Comparison of ENCODE assay signal across 8 cellular contexts in genomic region chr12:121794532-121795028, GRCh38. TPM values are rescaled to one million over a fixed set of nuclear protein-coding genes. Genes with fewer than 3 reads are reported as not detected.
DNase-seq lines count a peak whose midpoint lies in the region; ATAC-seq and TF ChIP-seq lines count a peak whose summit lies in the region.

No MANE protein-coding gene starts in this region.

- peak overlapping the region; percentile 91 for H3K4me2 ChIP-seq in HCT116 (ENCODE audit: low read length)

- H3K27ac ChIP-seq in HCT116 (ENCODE audit: low read depth, low read length), result peak overlapping the region; percentile 100

- CTCF ChIA-PET in HCT116 (lab: Charles Lee), result interaction anchor here (0.6 to 6.9 kb wide), 39 partner anchors 8 to 256 kb away, joined by 3 to 149 read pairs (median 5); partner anchors contain the start of genes CFAP251, HPD, PSMD9 and SETD1B
- CTCF ChIA-PET in activated CD4-positive, alpha-beta memory T cell treated with anti-CD3 and anti-CD28 coated beads, Interleukin-2, amount 10 ng/mL, durations not matched to agents 7 days and 5 days (lab: Charles Lee), result interaction anchor here (0.6 to 19.6 kb wide), 58 partner anchors 12 to 1501 kb away, joined by 3 to 683 read pairs (median 5); partner anchors contain the start of genes CFAP251, DIABLO, KDM2B and PSMD9

- H3K4me1 ChIP-seq in HCT116 (ENCODE audit: control insufficient read depth in 1 of 2, insufficient read depth in 2 of 2, low read length in 2 of 2), result peaks cover 60 to 91% of the 10 kb centered on the region in 2 experiments

- H3K79me2 ChIP-seq in HCT116 (ENCODE audit: insufficient read depth, low read length), result peaks cover 55% of the 10 kb centered on the region

- peak overlapping the region; percentile 92 for H3K4me3 Mint-ChIP-seq in activated CD4-positive, alpha-beta memory T cell treated with anti-CD3 and anti-CD28 coated beads, Interleukin-2, amount 10 ng/mL, durations not matched to agents 7 days and 5 days

- RAD21 ChIA-PET in HCT116 (lab: Charles Lee; ENCODE audit: low non-redundant PET in 1 of 2, low total read pairs in 2 of 2, uncharacterized antibody in 2 of 2, unreplicated experiment in 2 of 2), result interaction anchor here (0.7 to 4.2 kb wide), 14 partner anchors 10 to 94 kb away, joined by 3 to 26 read pairs (median 6); partner anchors contain the start of gene PSMD9 (in 2 of the 2)

- H3K4me3 ChIP-seq in AG10803 (ENCODE audit: low read length) (peak overlapping the region; percentile 31), HCT116 (replicated peaks in 1 of 2; ENCODE audit: low read depth in 1 of 2, low read length in 2 of 2) (peak overlapping the region; percentile 24 to 91), skeletal muscle cell (ENCODE audit: low read depth, low read length) (peak overlapping the region; percentile 23)

- H3K36me3 ChIP-seq in HCT116 (ENCODE audit: control insufficient read depth in 1 of 2, insufficient read depth in 2 of 2, low read length in 2 of 2), result 0 out of 4 replicates have a peak, but pooled peaks cover 0 to 5% of the 10 kb centered on the region in 2 experiments

- TF ChIP-seq CTCF in AG10803 (conservative IDR thresholded peaks at IDR 0.05; ENCODE audit: low read length) (no peak), HCT116 (IDR thresholded peaks at IDR 0.05 in 2 of 3, conservative IDR thresholded peaks at IDR 0.05 in 1 of 3; ENCODE audit: borderline replicate concordance in 1 of 3, insufficient read depth in 1 of 3, low read depth in 2 of 3, low read length in 2 of 3) (no peak)

- no peak for TF ChIP-seq POLR2A in HCT116 (IDR thresholded peaks at IDR 0.05; ENCODE audit: borderline replicate concordance, extremely low read depth, insufficient read depth, insufficient read length)

- peaks cover 54% of the 10 kb centered on the region for H3K36me3 Mint-ChIP-seq in activated CD4-positive, alpha-beta memory T cell treated with anti-CD3 and anti-CD28 coated beads, Interleukin-2, amount 10 ng/mL, durations not matched to agents 7 days and 5 days (ENCODE audit: low read depth)

- no peaks in the 10 kb centered on the region for H3K27me3 ChIP-seq in HCT116 (ENCODE audit: insufficient read depth, low read length)

- H3K4me1 Mint-ChIP-seq in activated CD4-positive, alpha-beta memory T cell treated with anti-CD3 and anti-CD28 coated beads, Interleukin-2, amount 10 ng/mL, durations not matched to agents 7 days and 5 days, result peaks cover 61% of the 10 kb centered on the region

- peak; percentile 9 for ATAC-seq in HCT116
- no peak for ATAC-seq in HG03439 (IDR thresholded peaks at IDR 0.05; ENCODE audit: unreplicated experiment)

- H4K20me1 ChIP-seq in HCT116 (ENCODE audit: insufficient read depth), result no peaks in the 10 kb centered on the region

- H3K9me3 ChIP-seq in HCT116 (ENCODE audit: control insufficient read depth in 1 of 2, insufficient read depth in 1 of 2, low read depth in 1 of 2, low read length in 2 of 2), result no peaks in the 10 kb centered on the region

- H3K27ac Mint-ChIP-seq in activated CD4-positive, alpha-beta memory T cell treated with anti-CD3 and anti-CD28 coated beads, Interleukin-2, amount 10 ng/mL, durations not matched to agents 7 days and 5 days, result peak overlapping the region; percentile 90

- H3K9me2 ChIP-seq in HCT116 (ENCODE audit: insufficient read depth), result no peaks in the 10 kb centered on the region

- no peaks in the 10 kb centered on the region for H3K27me3 Mint-ChIP-seq in activated CD4-positive, alpha-beta memory T cell treated with anti-CD3 and anti-CD28 coated beads, Interleukin-2, amount 10 ng/mL, durations not matched to agents 7 days and 5 days

- POLR2A ChIA-PET in HCT116 (lab: Charles Lee), result interaction anchor here (0.6 to 6.1 kb wide), 11 partner anchors 9 to 1503 kb away, joined by 3 to 38 read pairs (median 7); partner anchors contain the start of genes PSMD9 and RNU4-2
- POLR2A ChIA-PET in activated CD4-positive, alpha-beta memory T cell treated with anti-CD3 and anti-CD28 coated beads, Interleukin-2, amount 10 ng/mL, durations not matched to agents 7 days and 5 days (lab: Charles Lee), result interaction anchor here (0.6 to 32.8 kb wide), 16 partner anchors 6 to 502 kb away, joined by 3 to 1170 read pairs (median 4); partner anchors contain the start of genes ORAI1, PSMD9, RHOF and RNF34

- intact Hi-C loops in HCT116 (cut with micrococcal nuclease), result loop anchor here (1.0 to 2.0 kb wide), 6 partner anchors 8 to 97 kb away; partner anchors contain the start of gene PSMD9

- no peak overlapping the region for H2AFZ ChIP-seq in HCT116 (ENCODE audit: low read depth, low read length, poor library complexity, severe bottlenecking)

- no peaks in the 10 kb centered on the region for H3K9me3 Mint-ChIP-seq in activated CD4-positive, alpha-beta memory T cell treated with anti-CD3 and anti-CD28 coated beads, Interleukin-2, amount 10 ng/mL, durations not matched to agents 7 days and 5 days

- no TSS peak for BruUV-seq in HCT116 (replicated peaks; lab: Mats Ljungman, UMichigan)

- DNase-seq in AG10803 (ENCODE audit: low read depth) (no peak), HCT116 (ENCODE audit: low read depth, low spot score) (no peak), germinal center (ENCODE audit: low spot score) (peak; percentile 47), skeletal muscle cell (ENCODE audit: low read depth) (no peak), NCI-H2196 treated with DMSO at 0.1 percent for 48 hours (lab: John Stamatoyannopoulos, UW; ENCODE audit: unreplicated experiment) (no peak), DMS114 treated with DMSO at 0.1 percent for 48 hours (lab: John Stamatoyannopoulos, UW; ENCODE audit: unreplicated experiment) (no peak)
- DNase-seq in activated CD4-positive, alpha-beta memory T cell treated with anti-CD3 and anti-CD28 coated beads, Interleukin-2, amount 10 ng/mL, durations not matched to agents 7 days and 5 days, result no peak

- H3K9ac ChIP-seq in HCT116 (ENCODE audit: low read length), result peak overlapping the region; percentile 96

- TF ChIP-seq RAD21 in HCT116 (IDR thresholded peaks at IDR 0.05; ENCODE audit: low read depth), result no peak

TF ChIP-seq in HCT116, 20 proteins besides CTCF, POLR2A, EP300 and RAD21:
- no peak for TF ChIP-seq SRF (IDR thresholded peaks at IDR 0.05; ENCODE audit: low read depth)
- no peak for TF ChIP-seq ELF1 (IDR thresholded peaks at IDR 0.05; ENCODE audit: borderline replicate concordance, low read depth)
- no peak for TF ChIP-seq YY1 (IDR thresholded peaks at IDR 0.05; ENCODE audit: extremely low read depth, insufficient replicate concordance, low read depth, low read length)
- TF ChIP-seq EGR1 (IDR thresholded peaks at IDR 0.05; ENCODE audit: low read depth), result no peak
- TF ChIP-seq MAX (IDR thresholded peaks at IDR 0.05), result no peak
- no peak; the same call in 1 of the 2 replicates for TF ChIP-seq POLR2AphosphoS5 (IDR thresholded peaks at IDR 0.05; ENCODE audit: low read depth, low read length)
- no peak for TF ChIP-seq ATF3 (IDR thresholded peaks at IDR 0.05)
- no peak for TF ChIP-seq ZNF274 (IDR thresholded peaks at IDR 0.05; ENCODE audit: low read depth, low read length)
- TF ChIP-seq EZH2phosphoT487 (IDR thresholded peaks at IDR 0.05; ENCODE audit: borderline replicate concordance), result no peak
- TF ChIP-seq ZBTB33 (IDR thresholded peaks at IDR 0.05; ENCODE audit: extremely low read depth, insufficient replicate concordance, low read length), result no peak
- no peak for TF ChIP-seq FOSL1 (IDR thresholded peaks at IDR 0.05; ENCODE audit: low read depth)

RNA-seq across cellular contexts. Expression of gene RHOF, which starts 1.1 kb away (rescaled TPM):
- 116 TPM for total RNA-seq in HCT116 (2021; ENCODE audit: unreplicated experiment)
- 93.4 and 134 TPM in 2 replicates for polyA plus RNA-seq in HCT116 (2012)
- total RNA-seq in activated CD4-positive, alpha-beta memory T cell treated with anti-CD3 and anti-CD28 coated beads, Interleukin-2, amount 10 ng/mL, durations not matched to agents 7 days and 5 days, result 100 to 1,000 TPM; 157 to 163 TPM

RNA-seq across cellular contexts. Expression of gene SETD1B, which starts 9.2 kb away (rescaled TPM):
- 17.5 TPM for total RNA-seq in HCT116 (2021; ENCODE audit: unreplicated experiment)
- 6.6 and 7.3 TPM in 2 replicates for polyA plus RNA-seq in HCT116 (2012)
- total RNA-seq in activated CD4-positive, alpha-beta memory T cell treated with anti-CD3 and anti-CD28 coated beads, Interleukin-2, amount 10 ng/mL, durations not matched to agents 7 days and 5 days, result 10 to 100 TPM; 26.5 to 26.9 TPM
